ENCODE assay signal across 10 cellular contexts in genomic region chr5:123700624-123701023, GRCh38.
A peak's percentile ranks its signal among the peaks of the same experiment; 100 is the strongest.
DNase-seq lines count a peak whose midpoint lies in the region; ATAC-seq and TF ChIP-seq lines count a peak whose summit lies in the region.
"Had no signal": no experiment of that assay in that cellular context is flagged by ENCODE, and none has a peak within 500 bp of the region (broad histone marks: within the 10 kb centered on the region; RNA-seq: fewer than 3 reads in every experiment).

No MANE protein-coding gene starts in this region.

- H3K36me3 Mint-ChIP-seq in activated naive CD4-positive, alpha-beta T cell treated with anti-CD3 and anti-CD28 coated beads, Interleukin-2, amount 50 U/mL, for 72 hours, result no peaks in the 10 kb centered on the region

- no peaks in the 10 kb centered on the region; the same call in 1 of the 2 replicates for H3F3A ChIP-seq in PC-9 (ENCODE audit: insufficient read depth, low read depth)
- no peaks in the 10 kb centered on the region for H3F3A ChIP-seq in MM.1S (ENCODE audit: insufficient read depth, low read length)

- no peak overlapping the region for H3K27ac Mint-ChIP-seq in activated naive CD4-positive, alpha-beta T cell treated with anti-CD3 and anti-CD28 coated beads, Interleukin-2, amount 50 U/mL, for 72 hours

- H3K9ac ChIP-seq in neuronal stem cell (ENCODE audit: low read depth, low read length, poor library complexity) (no peak overlapping the region), MM.1S (ENCODE audit: low read length) (no peak overlapping the region)

- no peak overlapping the region for H2BK12ac ChIP-seq in neuronal stem cell (ENCODE audit: low read length)

- POLR2A ChIA-PET in PC-9 (lab: Charles Lee; ENCODE audit: unreplicated experiment), result no interaction called here

- H3K18ac ChIP-seq in neuronal stem cell (ENCODE audit: low read length), result no peak overlapping the region

- H2BK5ac ChIP-seq in neuronal stem cell (ENCODE audit: low read length), result no peak overlapping the region

- no peak overlapping the region for H3K14ac ChIP-seq in neuronal stem cell (ENCODE audit: low read length)

- peaks cover 0 to 3% of the 10 kb centered on the region in 2 donors for H3K9me3 Mint-ChIP-seq in activated naive CD4-positive, alpha-beta T cell treated with anti-CD3 and anti-CD28 coated beads, Interleukin-2, amount 50 U/mL, for 72 hours

- TF ChIP-seq CTCF in AG10803 (conservative IDR thresholded peaks at IDR 0.05; ENCODE audit: low read length) (no peak), PC-9 (conservative IDR thresholded peaks at IDR 0.05) (no peak), esophagus squamous epithelium (IDR thresholded peaks at IDR 0.05) (no peak), MM.1S (IDR thresholded peaks at IDR 0.05; ENCODE audit: low read length) (no peak)

- H3K79me2 ChIP-seq in PC-9 (ENCODE audit: low read depth), result no peaks in the 10 kb centered on the region
- no peaks in the 10 kb centered on the region for H3K79me2 ChIP-seq in MM.1S (ENCODE audit: low read length)

- H3K36me3 ChIP-seq in PC-9 (ENCODE audit: low read depth), result no peaks in the 10 kb centered on the region
- H3K36me3 ChIP-seq in esophagus squamous epithelium, result no peaks in the 10 kb centered on the region
- H3K36me3 ChIP-seq in neuronal stem cell (replicated peaks in 1 of 2; ENCODE audit: control insufficient read depth in 2 of 2, insufficient read depth in 2 of 2, low read length in 2 of 2), result no peaks in the 10 kb centered on the region
- H3K36me3 ChIP-seq in MM.1S (replicated peaks; ENCODE audit: insufficient read depth, low read length), result no peaks in the 10 kb centered on the region

- BruUV-seq in PC-9 (replicated peaks; lab: Mats Ljungman, UMichigan), result no TSS peak

- no peak overlapping the region for H3K23ac ChIP-seq in neuronal stem cell (ENCODE audit: low read depth, low read length, poor library complexity)

- no peak for ATAC-seq in activated naive CD4-positive, alpha-beta T cell treated with anti-CD3 and anti-CD28 coated beads, Interleukin-2, amount 50 U/mL, for 72 hours
- ATAC-seq in HG02884 (IDR thresholded peaks at IDR 0.05; ENCODE audit: unreplicated experiment), result no peak
- ATAC-seq: left lobe of liver had no signal

- H3K4ac ChIP-seq in neuronal stem cell (ENCODE audit: low read length), result no peak overlapping the region

- TF ChIP-seq POLR2A in esophagus squamous epithelium (IDR thresholded peaks at IDR 0.05), result no peak

- CTCF ChIA-PET in PC-9 (lab: Charles Lee), result no interaction called here

- H2AFZ ChIP-seq in PC-9, result 0 out of 2 replicates have a peak overlapping the region, but pooled peaks have one; percentile 37
- peak overlapping the region; percentile 61 for H2AFZ ChIP-seq in neuronal stem cell (ENCODE audit: low read length)
- H2AFZ ChIP-seq in MM.1S (ENCODE audit: low read length), result no peak overlapping the region

- H3K4me3 ChIP-seq in AG10803 (ENCODE audit: low read length), result no peak overlapping the region
- H3K4me3 ChIP-seq in PC-9, result no peak overlapping the region
- no peak overlapping the region for H3K4me3 ChIP-seq in esophagus squamous epithelium
- no peak overlapping the region for H3K4me3 ChIP-seq in neuronal stem cell (ENCODE audit: low read length in 2 of 2)
- no peak overlapping the region for H3K4me3 ChIP-seq in MM.1S (ENCODE audit: low read length)

- H2AK5ac ChIP-seq in neuronal stem cell (ENCODE audit: low read depth, low read length), result no peak overlapping the region

- H3K9me3 ChIP-seq in PC-9 (ENCODE audit: insufficient read depth, low read depth), result no peaks in the 10 kb centered on the region; the same call in 1 of the 2 replicates
- peaks cover 0 to 3% (median 0%) of the 10 kb centered on the region in 3 donors for H3K9me3 ChIP-seq in esophagus squamous epithelium
- H3K9me3 ChIP-seq in neuronal stem cell (replicated peaks in 1 of 2; ENCODE audit: control insufficient read depth in 2 of 2, insufficient read depth in 1 of 2, low read depth in 1 of 2, low read length in 2 of 2), result peaks cover 0 to 2% of the 10 kb centered on the region in 2 donors
- no peaks in the 10 kb centered on the region for H3K9me3 ChIP-seq in MM.1S (replicated peaks; ENCODE audit: insufficient read depth, low read length)

- H3K27ac ChIP-seq in PC-9 (no peak overlapping the region), esophagus squamous epithelium (peak overlapping the region; percentile 29 to 81 (median 64)), neuronal stem cell (replicated peaks; ENCODE audit: low read length) (no peak overlapping the region), MM.1S (ENCODE audit: low read length) (no peak overlapping the region)

- no peak overlapping the region for H2BK15ac ChIP-seq in neuronal stem cell (ENCODE audit: low read length)

- DNase-seq in AG10803 (ENCODE audit: low read depth) (peak; percentile 99), PC-9 (peak; percentile 1 to 89), esophagus squamous epithelium (lab: John Stamatoyannopoulos, UW) (no peak), neuronal stem cell (ENCODE audit: low spot score) (no peak), GF-D8 (lab: John Stamatoyannopoulos, UW) (no peak), MM.1S (no peak)
- no peak for DNase-seq in activated naive CD4-positive, alpha-beta T cell treated with anti-CD3 and anti-CD28 coated beads, Interleukin-2, amount 50 U/mL, for 72 hours (ENCODE audit: low spot score in 2 of 2)
- DNase-seq: activated naive CD4-positive, alpha-beta T cell had no signal

- H3K27me3 ChIP-seq in PC-9 (ENCODE audit: insufficient read depth, low read depth) (no peaks in the 10 kb centered on the region), esophagus squamous epithelium (no peaks in the 10 kb centered on the region), neuronal stem cell (ENCODE audit: control insufficient read depth in 3 of 3, insufficient read depth in 3 of 3, low read depth in 1 of 3, low read length in 3 of 3) (no peaks in the 10 kb centered on the region), MM.1S (replicated peaks; ENCODE audit: insufficient read depth, low read length) (no peaks in the 10 kb centered on the region)

- no peaks in the 10 kb centered on the region for H3K9me2 ChIP-seq in PC-9 (ENCODE audit: insufficient read depth)
- H3K9me2 ChIP-seq in MM.1S (replicated peaks; ENCODE audit: insufficient read depth, low read length), result no peaks in the 10 kb centered on the region

- H4K8ac ChIP-seq in neuronal stem cell (ENCODE audit: low read depth, low read length), result no peak overlapping the region

- WGBS in esophagus squamous epithelium, 2 donors, result 22% methylated on average over 4 of the region's 4 CpGs
- no CpG with 5 or more reads among the region's 4 CpGs for WGBS in neuronal stem cell (ENCODE audit: extremely low coverage in 2 of 2, insufficient read length in 2 of 2, insufficient replicate concordance in 1 of 2), 2 donors

- no peak overlapping the region for H2BK120ac ChIP-seq in neuronal stem cell (ENCODE audit: low read depth, low read length)

- intact Hi-C loops in PC-9 (cut with micrococcal nuclease; ENCODE audit: unreplicated experiment) (no loop called here), esophagus squamous epithelium (cut with DNase I) (no loop called here)

- no peak overlapping the region for H4K91ac ChIP-seq in neuronal stem cell (ENCODE audit: low read depth, low read length, poor library complexity)

- no peaks in the 10 kb centered on the region for H3K79me1 ChIP-seq in neuronal stem cell (ENCODE audit: low read depth, low read length)

- H4K20me1 ChIP-seq in PC-9 (ENCODE audit: insufficient read depth) (no peaks in the 10 kb centered on the region), MM.1S (ENCODE audit: insufficient read depth, low read length) (no peaks in the 10 kb centered on the region)

- H3K4me2 ChIP-seq in PC-9 (no peak overlapping the region; the same call in 1 of the 2 replicates), neuronal stem cell (ENCODE audit: insufficient read depth, low read length, poor library complexity, severe bottlenecking) (no peak overlapping the region), MM.1S (ENCODE audit: low read depth, low read length) (no peak overlapping the region)

- H3K4me1 ChIP-seq in PC-9 (replicated peaks; ENCODE audit: insufficient read depth) (0 out of 2 replicates have a peak, but pooled peaks cover 7% of the 10 kb centered on the region), esophagus squamous epithelium (peaks cover 0 to 31% (median 10%) of the 10 kb centered on the region in 3 donors), neuronal stem cell (ENCODE audit: control insufficient read depth in 2 of 2, insufficient read depth in 1 of 2, low read depth in 1 of 2, low read length in 2 of 2) (peaks cover 3 to 12% of the 10 kb centered on the region in 2 donors), MM.1S (ENCODE audit: low read length) (no peaks in the 10 kb centered on the region)

Comparison
In these comparisons a context has a peak if more than half of its experiments do, and no peak if none do; other contexts are left out.
1. DNase-seq: peak in AG10803 (single experiment) and PC-9 (2 of 2); none in esophagus squamous epithelium (single experiment), neuronal stem cell (single experiment), GF-D8 (single experiment), activated naive CD4-positive, alpha-beta T cell treated with anti-CD3 and anti-CD28 coated beads, Interleukin-2, amount 50 U/mL, for 72 hours (0 of 2) and MM.1S (single experiment).
2. H3K27ac ChIP-seq: peak in esophagus squamous epithelium (4 of 4); none in PC-9 (single experiment), neuronal stem cell (single experiment) and MM.1S (single experiment).